30 cellular contexts compared by ENCODE assay signal in genomic region chr5:55800924-55801323, GRCh38. TPM values are rescaled to one million over a fixed set of nuclear protein-coding genes. Genes with fewer than 3 reads are reported as not detected.
"Had no signal": no experiment of that assay in that cellular context is flagged by ENCODE, and none has a peak within 500 bp of the region (broad histone marks: within the 10 kb centered on the region; RNA-seq: fewer than 3 reads in every experiment).

No MANE protein-coding gene starts in this region.

- H3K4me1 Mint-ChIP-seq: activated CD4-positive, alpha-beta T cell treated with anti-CD3 and anti-CD28 coated beads, Interleukin-2, amount 10 ng/mL, durations not matched to agents 24 days and 14 days; activated T-helper 17 cell treated with anti-CD3 and anti-CD28 coated beads, Interleukin-2, amount 50 U/mL, for 72 hours had no signal

- H3K36me3 Mint-ChIP-seq: activated CD4-positive, alpha-beta memory T cell treated with anti-CD3 and anti-CD28 coated beads for 36 hours; activated naive CD8-positive, alpha-beta T cell had no signal

- DNase-seq: activated CD4-positive, alpha-beta memory T cell treated with anti-CD3 and anti-CD28 coated beads for 36 hours; activated CD4-positive, alpha-beta T cell treated with anti-CD3 and anti-CD28 coated beads for 36 hours; activated CD4-positive, alpha-beta T cell treated with anti-CD3 and anti-CD28 coated beads, Interleukin-2, amount 10 ng/mL, durations not matched to agents 24 days and 14 days; activated CD4-positive, CD25-positive, alpha-beta regulatory T cell; activated CD4-positive, CD25-positive, alpha-beta regulatory T cell treated with anti-CD3 and anti-CD28 coated beads, Interleukin-2, amount 50 U/mL, for 72 hours; activated CD8-positive, alpha-beta memory T cell treated with anti-CD3 and anti-CD28 coated beads for 24 hours; activated effector memory CD4-positive, alpha-beta T cell treated with Interleukin-2 at 50 U/mL for 16 hours; activated gamma-delta T cell treated with Interleukin-2 at 50 U/mL for 16 hours; activated naive CD4-positive, alpha-beta T cell treated with anti-CD3 and anti-CD28 coated beads, Interleukin-2, amount 50 U/mL, for 16 hours; activated naive CD4-positive, alpha-beta T cell treated with Interleukin-2 at 50 U/mL for 16 hours; activated T-cell treated with anti-CD3 and anti-CD28 coated beads, Interleukin-2, amount 50 U/mL, for 4 hours; amniotic stem cell; anterior cingulate cortex; brain microvascular endothelial cell; cortex of kidney; dermis blood vessel endothelial cell; effector CD4-positive, alpha-beta T cell; foreskin keratinocyte; gastrocnemius medialis; glutamatergic neuron; heart left ventricle; T-helper 1 cell had no signal

- H3K4me3 ChIP-seq: gastrocnemius medialis, heart left ventricle had no signal

- H3K9me3 ChIP-seq: gastrocnemius medialis, heart left ventricle had no signal

- H3K4me3 Mint-ChIP-seq: activated CD4-positive, alpha-beta memory T cell treated with anti-CD3 and anti-CD28 coated beads for 36 hours; activated CD4-positive, alpha-beta T cell treated with anti-CD3 and anti-CD28 coated beads for 36 hours; activated CD4-positive, alpha-beta T cell treated with anti-CD3 and anti-CD28 coated beads, Interleukin-2, amount 10 ng/mL, durations not matched to agents 24 days and 14 days; activated naive CD8-positive, alpha-beta T cell; activated T-cell treated with anti-CD3 and anti-CD28 coated beads, Interleukin-2, amount 50 U/mL, for 4 hours; activated T-helper 17 cell treated with anti-CD3 and anti-CD28 coated beads, Interleukin-2, amount 50 U/mL, for 72 hours had no signal

- H3K27me3 Mint-ChIP-seq: activated CD4-positive, alpha-beta memory T cell treated with anti-CD3 and anti-CD28 coated beads for 36 hours; activated CD4-positive, alpha-beta T cell treated with anti-CD3 and anti-CD28 coated beads for 36 hours; activated CD4-positive, alpha-beta T cell treated with anti-CD3 and anti-CD28 coated beads, Interleukin-2, amount 10 ng/mL, durations not matched to agents 24 days and 14 days; activated T-helper 17 cell treated with anti-CD3 and anti-CD28 coated beads, Interleukin-2, amount 50 U/mL, for 72 hours had no signal

- H3K4me1 ChIP-seq: foreskin keratinocyte, gastrocnemius medialis, heart left ventricle had no signal

- H3K36me3 ChIP-seq: brain microvascular endothelial cell, gastrocnemius medialis, heart left ventricle had no signal

- H3K27ac ChIP-seq: brain microvascular endothelial cell, epithelial cell of prostate, foreskin keratinocyte, gastrocnemius medialis, heart left ventricle had no signal

- H3K9me3 Mint-ChIP-seq: activated CD4-positive, alpha-beta memory T cell treated with anti-CD3 and anti-CD28 coated beads for 36 hours; activated T-cell treated with anti-CD3 and anti-CD28 coated beads, Interleukin-2, amount 50 U/mL, for 4 hours; activated T-helper 17 cell treated with anti-CD3 and anti-CD28 coated beads, Interleukin-2, amount 50 U/mL, for 72 hours had no signal

- FAIRE-seq: astrocyte, bronchial epithelial cell, colon, endometrium, endothelial cell of umbilical vein had no signal

- H3K27me3 ChIP-seq: brain microvascular endothelial cell, foreskin keratinocyte, gastrocnemius medialis, heart left ventricle had no signal

- ATAC-seq: activated CD4-positive, alpha-beta T cell treated with anti-CD3 and anti-CD28 coated beads for 36 hours; activated T-cell treated with anti-CD3 and anti-CD28 coated beads, Interleukin-2, amount 50 U/mL, for 4 hours; activated T-helper 17 cell treated with anti-CD3 and anti-CD28 coated beads, Interleukin-2, amount 50 U/mL, for 72 hours; foreskin keratinocyte; gastrocnemius medialis; heart left ventricle had no signal

- H3K27ac Mint-ChIP-seq: activated CD4-positive, alpha-beta memory T cell treated with anti-CD3 and anti-CD28 coated beads for 36 hours; activated CD4-positive, alpha-beta T cell treated with anti-CD3 and anti-CD28 coated beads for 36 hours; activated CD4-positive, alpha-beta T cell treated with anti-CD3 and anti-CD28 coated beads, Interleukin-2, amount 10 ng/mL, durations not matched to agents 24 days and 14 days; activated naive CD8-positive, alpha-beta T cell; activated T-helper 17 cell treated with anti-CD3 and anti-CD28 coated beads, Interleukin-2, amount 50 U/mL, for 72 hours had no signal

RNA-seq across cellular contexts. Expression of gene IL31RA, which starts 50.2 kb away (rescaled TPM):
- total RNA-seq: activated CD4-positive, alpha-beta T cell treated with anti-CD3 and anti-CD28 coated beads for 36 hours; activated T-cell treated with anti-CD3 and anti-CD28 coated beads, Interleukin-2, amount 50 U/mL, for 4 hours; dermis blood vessel endothelial cell had no signal
